Comparison of ENCODE assay signal across 8 cellular contexts in genomic region chr18:26547302-26548143, GRCh38. TPM values are rescaled to one million over a fixed set of nuclear protein-coding genes. Genes with fewer than 3 reads are reported as not detected.
A peak's percentile ranks its signal among the peaks of the same experiment; 100 is the strongest.
DNase-seq lines count a peak whose midpoint lies in the region; ATAC-seq and TF ChIP-seq lines count a peak whose summit lies in the region.

No MANE protein-coding gene starts in this region.

- no peak overlapping the region for H3K27ac Mint-ChIP-seq in activated CD8-positive, alpha-beta T cell treated with anti-CD3 and anti-CD28 coated beads, Interleukin-2, amount 10 ng/mL, durations not matched to agents 7 days and 5 days
- H3K27ac Mint-ChIP-seq in endothelial cell (ENCODE audit: unreplicated experiment) (no peak overlapping the region), mesothelial cell of epicardium (peak overlapping the region; percentile 66)

- no peaks in the 10 kb centered on the region for H3K36me3 ChIP-seq in BE2C

- DNase-seq in BE2C (peak; percentile 76), endothelial cell (ENCODE audit: low spot score) (peak; percentile 70), mesothelial cell of epicardium (ENCODE audit: low spot score in 2 of 2, unreplicated experiment in 2 of 2) (peak; percentile 65 to 84), mesenteric fat pad (ENCODE audit: low spot score) (no peak)
- peak; percentile 77 for DNase-seq in activated CD8-positive, alpha-beta T cell treated with anti-CD3 and anti-CD28 coated beads, Interleukin-2, amount 10 ng/mL, durations not matched to agents 7 days and 5 days
- peak; percentile 3 to 25 for DNase-seq in stimulated activated CD8-positive, alpha-beta memory T cell treated with anti-CD3 and anti-CD28 coated beads, Interleukin-4, amount 100 ng/mL, for 4 hours (ENCODE audit: low read depth in 2 of 2, low spot score in 1 of 2)

- peaks cover 26% of the 10 kb centered on the region for H3K4me1 Mint-ChIP-seq in activated CD8-positive, alpha-beta T cell treated with anti-CD3 and anti-CD28 coated beads, Interleukin-2, amount 10 ng/mL, durations not matched to agents 7 days and 5 days (ENCODE audit: low read depth)
- peaks cover 25% of the 10 kb centered on the region for H3K4me1 Mint-ChIP-seq in endothelial cell (ENCODE audit: unreplicated experiment)
- peaks cover 59% of the 10 kb centered on the region for H3K4me1 Mint-ChIP-seq in mesothelial cell of epicardium

- no peaks in the 10 kb centered on the region for H3K4me1 ChIP-seq in BE2C

- no peaks in the 10 kb centered on the region for H3K27me3 ChIP-seq in BE2C

- no peaks in the 10 kb centered on the region for H3K9me3 ChIP-seq in BE2C

- CTCF ChIA-PET in activated CD8-positive, alpha-beta T cell treated with anti-CD3 and anti-CD28 coated beads, Interleukin-2, amount 10 ng/mL, durations not matched to agents 7 days and 5 days (lab: Charles Lee), result interaction anchor here (0.6 to 2.3 kb wide), 5 partner anchors 10 to 164 kb away, joined by 3 to 13 read pairs (median 5); no protein-coding TSS in a partner anchor

- H3K27me3 Mint-ChIP-seq in activated CD8-positive, alpha-beta T cell treated with anti-CD3 and anti-CD28 coated beads, Interleukin-2, amount 10 ng/mL, durations not matched to agents 7 days and 5 days (ENCODE audit: low read depth), result peaks cover 29% of the 10 kb centered on the region
- H3K27me3 Mint-ChIP-seq in endothelial cell (ENCODE audit: unreplicated experiment) (peaks cover 22% of the 10 kb centered on the region), mesothelial cell of epicardium (ENCODE audit: low read depth) (peaks cover 22% of the 10 kb centered on the region)

- peak overlapping the region; percentile 68 for H3K4me3 Mint-ChIP-seq in activated CD8-positive, alpha-beta T cell treated with anti-CD3 and anti-CD28 coated beads, Interleukin-2, amount 10 ng/mL, durations not matched to agents 7 days and 5 days
- H3K4me3 Mint-ChIP-seq in endothelial cell (ENCODE audit: unreplicated experiment) (peak overlapping the region; percentile 85), mesothelial cell of epicardium (peak overlapping the region; percentile 86)

- TF ChIP-seq CTCF in BE2C (IDR thresholded peaks at IDR 0.05; ENCODE audit: low read depth, low read length) (peak; percentile 57), endothelial cell (IDR thresholded peaks at IDR 0.05; ENCODE audit: unreplicated experiment) (peak; percentile 56), mesothelial cell of epicardium (IDR thresholded peaks at IDR 0.05; ENCODE audit: unreplicated experiment) (peak; percentile 48)

- ATAC-seq in GM19452 (IDR thresholded peaks at IDR 0.05; ENCODE audit: unreplicated experiment) (peak; percentile 60), HG03565 (IDR thresholded peaks at IDR 0.05; ENCODE audit: unreplicated experiment) (peak; percentile 68)
- peak; percentile 74 for ATAC-seq in activated CD8-positive, alpha-beta T cell treated with anti-CD3 and anti-CD28 coated beads, Interleukin-2, amount 10 ng/mL, durations not matched to agents 7 days and 5 days

- H3K9me3 Mint-ChIP-seq in activated CD8-positive, alpha-beta T cell treated with anti-CD3 and anti-CD28 coated beads, Interleukin-2, amount 10 ng/mL, durations not matched to agents 7 days and 5 days (ENCODE audit: insufficient read depth), result no peaks in the 10 kb centered on the region
- H3K9me3 Mint-ChIP-seq in endothelial cell (ENCODE audit: unreplicated experiment) (no peaks in the 10 kb centered on the region), mesothelial cell of epicardium (no peaks in the 10 kb centered on the region)

- peak overlapping the region; percentile 67 for H3K4me3 ChIP-seq in BE2C (ENCODE audit: low read depth, low read length)

- POLR2A ChIA-PET in activated CD8-positive, alpha-beta T cell treated with anti-CD3 and anti-CD28 coated beads, Interleukin-2, amount 10 ng/mL, durations not matched to agents 7 days and 5 days (lab: Charles Lee), result no interaction called here

- H3K36me3 Mint-ChIP-seq in activated CD8-positive, alpha-beta T cell treated with anti-CD3 and anti-CD28 coated beads, Interleukin-2, amount 10 ng/mL, durations not matched to agents 7 days and 5 days (ENCODE audit: low read depth), result peaks cover 4% of the 10 kb centered on the region
- H3K36me3 Mint-ChIP-seq in endothelial cell (ENCODE audit: low read depth, unreplicated experiment) (no peaks in the 10 kb centered on the region), mesothelial cell of epicardium (no peaks in the 10 kb centered on the region)

RNA-seq across cellular contexts. Expression of gene KCTD1, which starts 0.8 kb away (rescaled TPM):
- 17.7 TPM for polyA plus RNA-seq in BE2C (2012; ENCODE audit: insufficient read depth, insufficient read length, low read depth)
- 1 to 10 TPM; 3.0 to 3.5 TPM for total RNA-seq in activated CD8-positive, alpha-beta T cell treated with anti-CD3 and anti-CD28 coated beads, Interleukin-2, amount 10 ng/mL, durations not matched to agents 7 days and 5 days
- total RNA-seq in endothelial cell (ENCODE audit: unreplicated experiment), result 10.6 TPM
- total RNA-seq in mesothelial cell of epicardium, result 34.4 to 38.5 TPM (median 35.7 TPM) in 3 replicates
- 5.9 TPM for total RNA-seq in mesenteric fat pad
